ENCODE assay signal across 24 cellular contexts in the genomic region with DNA sequence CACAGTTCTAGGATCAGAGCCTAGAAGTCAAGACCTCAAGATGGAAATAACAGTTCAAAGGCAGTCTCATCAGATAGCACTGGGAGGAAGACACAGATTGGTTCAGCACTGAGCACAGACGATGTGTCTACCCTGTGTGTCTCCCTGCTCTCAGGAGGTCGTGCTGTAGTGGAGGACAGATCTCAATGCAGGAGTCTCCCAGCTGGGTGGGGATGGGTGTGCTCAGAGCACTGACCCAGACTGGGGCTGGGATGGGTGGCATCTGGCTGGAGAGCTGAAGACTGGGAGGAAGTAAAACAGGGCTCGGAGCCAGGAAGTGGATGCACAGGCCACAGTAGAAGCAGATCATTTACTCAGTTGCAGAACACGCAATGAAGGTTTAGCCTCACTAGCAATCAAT.
DNase-seq lines count a peak whose midpoint lies in the region; ATAC-seq and TF ChIP-seq lines count a peak whose summit lies in the region.
"Had no signal": no experiment of that assay in that cellular context is flagged by ENCODE, and none has a peak within 500 bp of the region (broad histone marks: within the 10 kb centered on the region; RNA-seq: fewer than 3 reads in every experiment).

No MANE protein-coding gene starts in this region.

- H3K27me3 ChIP-seq in DND-41 (ENCODE audit: insufficient read depth, low read length, poor library complexity): no peaks in the 10 kb centered on the region
- H3K27me3 ChIP-seq: dorsolateral prefrontal cortex, heart left ventricle had no signal

- H3K4me2 ChIP-seq in DND-41 (ENCODE audit: insufficient read depth, low read length): no peak overlapping the region

- H3K36me3 Mint-ChIP-seq in WTC11: peaks cover 11% of the 10 kb centered on the region
- H3K36me3 Mint-ChIP-seq in nephron progenitor cell (ENCODE audit: low read depth): peaks cover 12% of the 10 kb centered on the region

- H4K20me1 ChIP-seq in DND-41 (ENCODE audit: insufficient read depth, low read length): no peaks in the 10 kb centered on the region

- H3K36me3 ChIP-seq in DND-41 (ENCODE audit: insufficient read depth, low read length): no peaks in the 10 kb centered on the region
- H3K36me3 ChIP-seq: heart left ventricle, MG63 had no signal

- H3K27ac ChIP-seq in DND-41 (ENCODE audit: low read length): no peak overlapping the region
- H3K27ac ChIP-seq: dorsolateral prefrontal cortex had no signal

- H3K27ac Mint-ChIP-seq in WTC11 (no peak overlapping the region), nephron progenitor cell (no peak overlapping the region)

- no peaks in the 10 kb centered on the region for H3K79me2 ChIP-seq in DND-41 (ENCODE audit: insufficient read depth, low read length)

- H3K9ac ChIP-seq in DND-41 (ENCODE audit: low read depth, low read length): no peak overlapping the region

- CTCF ChIA-PET in WTC11 (lab: Charles Lee): interaction anchor here (1.0 kb wide), 1 partner anchor 183 kb away, joined by 3 read pairs; no protein-coding TSS in a partner anchor

- H3K9me3 Mint-ChIP-seq in WTC11: peaks cover 20% of the 10 kb centered on the region
- peaks cover 19% of the 10 kb centered on the region for H3K9me3 Mint-ChIP-seq in nephron progenitor cell

- H3K4me3 Mint-ChIP-seq in WTC11 (no peak overlapping the region), nephron progenitor cell (no peak overlapping the region)
- H3K4me3 Mint-ChIP-seq: neural crest cell had no signal

- H2AFZ ChIP-seq in DND-41 (ENCODE audit: low read depth, low read length): no peak overlapping the region; the same call in 1 of the 2 replicates

- H3K4me3 ChIP-seq in DND-41 (ENCODE audit: low read depth in 1 of 2, low read length in 2 of 2): no peak overlapping the region
- H3K4me3 ChIP-seq: dorsolateral prefrontal cortex, heart left ventricle, MG63 had no signal

- POLR2A ChIA-PET in WTC11 (lab: Charles Lee): no interaction called here

- peak; percentile 55 for DNase-seq in activated CD8-positive, alpha-beta memory T cell treated with anti-CD3 and anti-CD28 coated beads for 24 hours
- DNase-seq in activated CD8-positive, alpha-beta memory T cell treated with anti-CD3 and anti-CD28 coated beads, Interleukin-2, amount 50 U/mL, for 48 hours: no peak
- no peak for DNase-seq in DND-41
- DNase-seq in WTC11 (ENCODE audit: low spot score): no peak
- peak; percentile 35 for DNase-seq in medulla oblongata (ENCODE audit: extremely low spot score)
- DNase-seq in nephron progenitor cell: no peak
- DNase-seq: anterior cingulate cortex; C1 segment of cervical spinal cord; central memory CD4-positive, alpha-beta T cell; dorsolateral prefrontal cortex; GF-D8; HCEC 1CT; MG63; NCI-H1694; NCI-H2171; NCI-H524 treated with DMSO at 0.1 percent for 48 hours; RPMI8226; substantia nigra had no signal

- H3K4me1 ChIP-seq in DND-41 (ENCODE audit: insufficient read depth, low read length): no peaks in the 10 kb centered on the region

- no peaks in the 10 kb centered on the region for H3K4me1 Mint-ChIP-seq in WTC11
- no peaks in the 10 kb centered on the region for H3K4me1 Mint-ChIP-seq in nephron progenitor cell
- H3K4me1 Mint-ChIP-seq: neural crest cell had no signal

- H3K27me3 Mint-ChIP-seq in WTC11 (ENCODE audit: low read depth) (no peaks in the 10 kb centered on the region), nephron progenitor cell (ENCODE audit: low read depth, poor library complexity) (peaks cover 3% of the 10 kb centered on the region)

- TF ChIP-seq CTCF in DND-41 (IDR thresholded peaks at IDR 0.05; ENCODE audit: borderline replicate concordance, extremely low read depth, low read length, poor library complexity, severe bottlenecking) (no peak), WTC11 (IDR thresholded peaks at IDR 0.05) (no peak), nephron progenitor cell (IDR thresholded peaks at IDR 0.05) (no peak)

- peaks cover 3% of the 10 kb centered on the region for H3K9me3 ChIP-seq in DND-41 (ENCODE audit: insufficient read depth, low read length, severe bottlenecking)
- H3K9me3 ChIP-seq: MG63 had no signal

- ATAC-seq in DND-41 (ENCODE audit: insufficient read depth, low read depth) (peak; percentile 29; the same call in 1 of the 3 replicates), WTC11 (no peak), GM21526 (IDR thresholded peaks at IDR 0.05; ENCODE audit: low FRiP score, unreplicated experiment) (no peak), GM21619 (IDR thresholded peaks at IDR 0.05; ENCODE audit: unreplicated experiment) (no peak)
- ATAC-seq: left lobe of liver, SK-N-SH treated with all-trans-retinoic acid at 6 μM for 48 hours had no signal

TF ChIP-seq in WTC11, 78 proteins besides CTCF, POLR2A, EP300 and RAD21 (continues in another document):
- TF ChIP-seq CREM (CRISPR knock-in tag; IDR thresholded peaks at IDR 0.05): no peak
- TF ChIP-seq, protein P1, sequence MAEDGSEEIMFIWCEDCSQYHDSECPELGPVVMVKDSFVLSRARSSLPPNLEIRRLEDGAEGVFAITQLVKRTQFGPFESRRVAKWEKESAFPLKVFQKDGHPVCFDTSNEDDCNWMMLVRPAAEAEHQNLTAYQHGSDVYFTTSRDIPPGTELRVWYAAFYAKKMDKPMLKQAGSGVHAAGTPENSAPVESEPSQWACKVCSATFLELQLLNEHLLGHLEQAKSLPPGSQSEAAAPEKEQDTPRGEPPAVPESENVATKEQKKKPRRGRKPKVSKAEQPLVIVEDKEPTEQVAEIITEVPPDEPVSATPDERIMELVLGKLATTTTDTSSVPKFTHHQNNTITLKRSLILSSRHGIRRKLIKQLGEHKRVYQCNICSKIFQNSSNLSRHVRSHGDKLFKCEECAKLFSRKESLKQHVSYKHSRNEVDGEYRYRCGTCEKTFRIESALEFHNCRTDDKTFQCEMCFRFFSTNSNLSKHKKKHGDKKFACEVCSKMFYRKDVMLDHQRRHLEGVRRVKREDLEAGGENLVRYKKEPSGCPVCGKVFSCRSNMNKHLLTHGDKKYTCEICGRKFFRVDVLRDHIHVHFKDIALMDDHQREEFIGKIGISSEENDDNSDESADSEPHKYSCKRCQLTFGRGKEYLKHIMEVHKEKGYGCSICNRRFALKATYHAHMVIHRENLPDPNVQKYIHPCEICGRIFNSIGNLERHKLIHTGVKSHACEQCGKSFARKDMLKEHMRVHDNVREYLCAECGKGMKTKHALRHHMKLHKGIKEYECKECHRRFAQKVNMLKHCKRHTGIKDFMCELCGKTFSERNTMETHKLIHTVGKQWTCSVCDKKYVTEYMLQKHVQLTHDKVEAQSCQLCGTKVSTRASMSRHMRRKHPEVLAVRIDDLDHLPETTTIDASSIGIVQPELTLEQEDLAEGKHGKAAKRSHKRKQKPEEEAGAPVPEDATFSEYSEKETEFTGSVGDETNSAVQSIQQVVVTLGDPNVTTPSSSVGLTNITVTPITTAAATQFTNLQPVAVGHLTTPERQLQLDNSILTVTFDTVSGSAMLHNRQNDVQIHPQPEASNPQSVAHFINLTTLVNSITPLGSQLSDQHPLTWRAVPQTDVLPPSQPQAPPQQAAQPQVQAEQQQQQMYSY (CRISPR knock-in tag; IDR thresholded peaks at IDR 0.05): peak; percentile 66
- TF ChIP-seq, protein P2, sequence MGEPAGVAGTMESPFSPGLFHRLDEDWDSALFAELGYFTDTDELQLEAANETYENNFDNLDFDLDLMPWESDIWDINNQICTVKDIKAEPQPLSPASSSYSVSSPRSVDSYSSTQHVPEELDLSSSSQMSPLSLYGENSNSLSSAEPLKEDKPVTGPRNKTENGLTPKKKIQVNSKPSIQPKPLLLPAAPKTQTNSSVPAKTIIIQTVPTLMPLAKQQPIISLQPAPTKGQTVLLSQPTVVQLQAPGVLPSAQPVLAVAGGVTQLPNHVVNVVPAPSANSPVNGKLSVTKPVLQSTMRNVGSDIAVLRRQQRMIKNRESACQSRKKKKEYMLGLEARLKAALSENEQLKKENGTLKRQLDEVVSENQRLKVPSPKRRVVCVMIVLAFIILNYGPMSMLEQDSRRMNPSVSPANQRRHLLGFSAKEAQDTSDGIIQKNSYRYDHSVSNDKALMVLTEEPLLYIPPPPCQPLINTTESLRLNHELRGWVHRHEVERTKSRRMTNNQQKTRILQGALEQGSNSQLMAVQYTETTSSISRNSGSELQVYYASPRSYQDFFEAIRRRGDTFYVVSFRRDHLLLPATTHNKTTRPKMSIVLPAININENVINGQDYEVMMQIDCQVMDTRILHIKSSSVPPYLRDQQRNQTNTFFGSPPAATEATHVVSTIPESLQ (CRISPR knock-in tag; IDR thresholded peaks at IDR 0.05): no peak
- TF ChIP-seq MYBL2 (CRISPR knock-in tag; IDR thresholded peaks at IDR 0.05): no peak
- no peak for TF ChIP-seq TCF7 (CRISPR knock-in tag; IDR thresholded peaks at IDR 0.05; ENCODE audit: low read depth)
- TF ChIP-seq, protein P3, sequence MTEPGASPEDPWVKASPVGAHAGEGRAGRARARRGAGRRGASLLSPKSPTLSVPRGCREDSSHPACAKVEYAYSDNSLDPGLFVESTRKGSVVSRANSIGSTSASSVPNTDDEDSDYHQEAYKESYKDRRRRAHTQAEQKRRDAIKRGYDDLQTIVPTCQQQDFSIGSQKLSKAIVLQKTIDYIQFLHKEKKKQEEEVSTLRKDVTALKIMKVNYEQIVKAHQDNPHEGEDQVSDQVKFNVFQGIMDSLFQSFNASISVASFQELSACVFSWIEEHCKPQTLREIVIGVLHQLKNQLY (CRISPR knock-in tag; IDR thresholded peaks at IDR 0.05): no peak

Comparison
In these comparisons a context has a peak if more than half of its experiments do, and no peak if none do; other contexts are left out.
1. DNase-seq: peak in activated CD8-positive, alpha-beta memory T cell treated with anti-CD3 and anti-CD28 coated beads for 24 hours (single experiment) and medulla oblongata (single experiment); none in activated CD8-positive, alpha-beta memory T cell treated with anti-CD3 and anti-CD28 coated beads, Interleukin-2, amount 50 U/mL, for 48 hours (single experiment), DND-41 (single experiment), WTC11 (single experiment) and nephron progenitor cell (single experiment).